ENCODE assay signal across 14 cellular contexts in genomic region chr3:133962879-133963278, GRCh38.
DNase-seq lines count a peak whose midpoint lies in the region; ATAC-seq and TF ChIP-seq lines count a peak whose summit lies in the region.
"Had no signal": no experiment of that assay in that cellular context is flagged by ENCODE, and none has a peak within 500 bp of the region (broad histone marks: within the 10 kb centered on the region; RNA-seq: fewer than 3 reads in every experiment).

No MANE protein-coding gene starts in this region.

- no peak overlapping the region for H2BK5ac ChIP-seq in IMR-90 (ENCODE audit: low read depth, low read length, poor library complexity, severe bottlenecking)

- no peak overlapping the region for H3K4me3 Mint-ChIP-seq in activated naive CD4-positive, alpha-beta T cell treated with anti-CD3 and anti-CD28 coated beads for 36 hours
- H3K4me3 Mint-ChIP-seq in activated CD4-positive, alpha-beta memory T cell treated with anti-CD3 and anti-CD28 coated beads for 36 hours = no peak overlapping the region
- H3K4me3 Mint-ChIP-seq: activated CD4-positive, alpha-beta T cell treated with anti-CD3 and anti-CD28 coated beads, Interleukin-2, amount 10 ng/mL, durations not matched to agents 24 days and 14 days had no signal

- ATAC-seq in IMR-90 (ENCODE audit: low read depth) = peak; percentile 98
- ATAC-seq in GM21423 (IDR thresholded peaks at IDR 0.05; ENCODE audit: unreplicated experiment) = no peak

- H3K4me1 Mint-ChIP-seq in activated naive CD4-positive, alpha-beta T cell treated with anti-CD3 and anti-CD28 coated beads for 36 hours (ENCODE audit: low read depth) = no peaks in the 10 kb centered on the region
- H3K4me1 Mint-ChIP-seq in activated CD4-positive, alpha-beta memory T cell treated with anti-CD3 and anti-CD28 coated beads for 36 hours (ENCODE audit: low read depth) = no peaks in the 10 kb centered on the region
- H3K4me1 Mint-ChIP-seq: activated CD4-positive, alpha-beta T cell treated with anti-CD3 and anti-CD28 coated beads, Interleukin-2, amount 10 ng/mL, durations not matched to agents 24 days and 14 days had no signal

- TF ChIP-seq CTCF in IMR-90 (conservative IDR thresholded peaks at IDR 0.05; ENCODE audit: low read depth, low read length) (no peak), lower leg skin (IDR thresholded peaks at IDR 0.05) (no peak)

- H3K36me3 ChIP-seq in IMR-90 (ENCODE audit: control insufficient read depth, insufficient read depth, low read length) = no peaks in the 10 kb centered on the region
- H3K36me3 ChIP-seq: left ventricle myocardium inferior, vagina had no signal

- no peak overlapping the region for H3K27ac Mint-ChIP-seq in activated naive CD4-positive, alpha-beta T cell treated with anti-CD3 and anti-CD28 coated beads for 36 hours
- H3K27ac Mint-ChIP-seq in activated CD4-positive, alpha-beta memory T cell treated with anti-CD3 and anti-CD28 coated beads for 36 hours = no peak overlapping the region
- H3K27ac Mint-ChIP-seq: activated CD4-positive, alpha-beta T cell treated with anti-CD3 and anti-CD28 coated beads, Interleukin-2, amount 10 ng/mL, durations not matched to agents 24 days and 14 days had no signal

- no peak overlapping the region for H2AK9ac ChIP-seq in IMR-90 (replicated peaks; ENCODE audit: low read depth, low read length, poor library complexity)

- 0 out of 2 replicates have a peak overlapping the region, but pooled peaks have one; percentile 32 for H4K5ac ChIP-seq in IMR-90 (ENCODE audit: low read depth, low read length)

- peak overlapping the region; percentile 14; the same call in 1 of the 2 replicates for H3K56ac ChIP-seq in IMR-90 (ENCODE audit: extremely low read depth, insufficient read depth, low read length)

- no peaks in the 10 kb centered on the region for H3K9me3 ChIP-seq in IMR-90 (ENCODE audit: control insufficient read depth, insufficient read depth, low read length)
- H3K9me3 ChIP-seq: left ventricle myocardium inferior, vagina had no signal

- intact Hi-C loops in IMR-90 (cut with micrococcal nuclease) = no loop called here
- intact Hi-C loops in lower leg skin (cut with DNase I; ENCODE audit: low total_unique reads) = no loop called here
- intact Hi-C loops in activated naive CD4-positive, alpha-beta T cell treated with anti-CD3 and anti-CD28 coated beads for 36 hours (cut with micrococcal nuclease) = no loop called here
- intact Hi-C loops in activated CD4-positive, alpha-beta memory T cell treated with anti-CD3 and anti-CD28 coated beads for 36 hours (cut with micrococcal nuclease) = no loop called here

- H3K27me3 ChIP-seq in IMR-90 (ENCODE audit: control insufficient read depth, insufficient read depth, low read length) = no peaks in the 10 kb centered on the region
- H3K27me3 ChIP-seq: vagina had no signal

- POLR2A ChIA-PET in IMR-90 (lab: Charles Lee; ENCODE audit: unreplicated experiment) = no interaction called here
- POLR2A ChIA-PET in activated CD4-positive, alpha-beta memory T cell treated with anti-CD3 and anti-CD28 coated beads for 36 hours (lab: Charles Lee) = no interaction called here

- H4K91ac ChIP-seq in IMR-90 (ENCODE audit: insufficient read depth, low read depth, low read length) = peak overlapping the region; percentile 70

- no peaks in the 10 kb centered on the region for H3K9me3 Mint-ChIP-seq in activated naive CD4-positive, alpha-beta T cell treated with anti-CD3 and anti-CD28 coated beads for 36 hours
- peaks cover 2% of the 10 kb centered on the region for H3K9me3 Mint-ChIP-seq in activated CD4-positive, alpha-beta memory T cell treated with anti-CD3 and anti-CD28 coated beads for 36 hours

- peak overlapping the region; percentile 83; the same call in 2 of the 3 replicates for H2BK15ac ChIP-seq in IMR-90 (ENCODE audit: low read depth, low read length)

- H2AFZ ChIP-seq in IMR-90 (replicated peaks; ENCODE audit: low read length, poor library complexity) = peak overlapping the region; percentile 76

- H3K27ac ChIP-seq in IMR-90 (ENCODE audit: insufficient read depth, low read length) = peak overlapping the region; percentile 42; the same call in 1 of the 2 replicates
- H3K27ac ChIP-seq: vagina had no signal

- peak overlapping the region; percentile 69 for H2BK120ac ChIP-seq in IMR-90 (ENCODE audit: low read depth, low read length)

- no peaks in the 10 kb centered on the region for H3K36me3 Mint-ChIP-seq in activated naive CD4-positive, alpha-beta T cell treated with anti-CD3 and anti-CD28 coated beads for 36 hours (ENCODE audit: low read depth)
- H3K36me3 Mint-ChIP-seq in activated CD4-positive, alpha-beta memory T cell treated with anti-CD3 and anti-CD28 coated beads for 36 hours = no peaks in the 10 kb centered on the region

- peaks cover 3% of the 10 kb centered on the region for H3K27me3 Mint-ChIP-seq in activated naive CD4-positive, alpha-beta T cell treated with anti-CD3 and anti-CD28 coated beads for 36 hours (ENCODE audit: low read depth)
- no peaks in the 10 kb centered on the region for H3K27me3 Mint-ChIP-seq in activated CD4-positive, alpha-beta memory T cell treated with anti-CD3 and anti-CD28 coated beads for 36 hours
- H3K27me3 Mint-ChIP-seq: activated CD4-positive, alpha-beta T cell treated with anti-CD3 and anti-CD28 coated beads, Interleukin-2, amount 10 ng/mL, durations not matched to agents 24 days and 14 days had no signal

- H3K9me1 ChIP-seq in IMR-90 (ENCODE audit: insufficient read depth, low read length) = peaks cover 11% of the 10 kb centered on the region; the same call in 1 of the 2 replicates

- H4K20me1 ChIP-seq in IMR-90 (ENCODE audit: insufficient read depth, low read length) = no peaks in the 10 kb centered on the region

- no peak overlapping the region for H3K4me2 ChIP-seq in IMR-90 (ENCODE audit: low read depth, low read length)

- H2BK20ac ChIP-seq in IMR-90 (ENCODE audit: low read depth, low read length) = peak overlapping the region; percentile 55; the same call in 1 of the 2 replicates

- dilution Hi-C loops in IMR-90 (cut with HindIII; ENCODE audit: low sequenced_read_pairs, unreplicated experiment) = no loop called here

- DNase-seq in AG08395 (ENCODE audit: low spot score) = peak; percentile 91
- peak; percentile 79 for DNase-seq in IMR-90
- DNase-seq in dermis blood vessel endothelial cell = peak; percentile 48
- peak; percentile 59 to 93 for DNase-seq in lower leg skin (ENCODE audit: low spot score in 2 of 2)
- no peak for DNase-seq in activated naive CD4-positive, alpha-beta T cell treated with anti-CD3 and anti-CD28 coated beads for 36 hours
- DNase-seq in activated CD4-positive, alpha-beta memory T cell treated with anti-CD3 and anti-CD28 coated beads for 36 hours = no peak
- no peak for DNase-seq in AML-193 (lab: John Stamatoyannopoulos, UW)
- DNase-seq: activated CD4-positive, alpha-beta T cell treated with anti-CD3 and anti-CD28 coated beads, Interleukin-2, amount 10 ng/mL, durations not matched to agents 24 days and 14 days; DMS79 treated with DMSO at 0.1 percent for 48 hours; Kasumi-1; left ventricle myocardium inferior; SW 1271 had no signal

- H3K18ac ChIP-seq in IMR-90 (ENCODE audit: low read depth, low read length) = peak overlapping the region; percentile 38; the same call in 1 of the 2 replicates

- no peak for TF ChIP-seq POLR2A in IMR-90 (IDR thresholded peaks at IDR 0.05; ENCODE audit: low read depth, low read length)
- TF ChIP-seq POLR2A in lower leg skin (IDR thresholded peaks at IDR 0.05) = no peak

- H3K4me3 ChIP-seq in IMR-90 (ENCODE audit: insufficient read depth, low read depth, low read length) = no peak overlapping the region
- H3K4me3 ChIP-seq in lower leg skin (ENCODE audit: low read depth, poor library complexity, severe bottlenecking) = no peak overlapping the region
- H3K4me3 ChIP-seq: left ventricle myocardium inferior, vagina had no signal

- TF ChIP-seq RAD21 in IMR-90 (IDR thresholded peaks at IDR 0.05; ENCODE audit: low read length) = no peak

- in situ Hi-C loops in IMR-90 (cut with MboI; ENCODE audit: low sequenced_read_pairs) = no loop called here

- CTCF ChIA-PET in IMR-90 (lab: Yijun Ruan, JAX) = interaction anchor here (0.5 kb wide), 1 partner anchor 787 kb away, joined by 3 read pairs; no protein-coding TSS in a partner anchor
- CTCF ChIA-PET in activated naive CD4-positive, alpha-beta T cell treated with anti-CD3 and anti-CD28 coated beads for 36 hours (lab: Charles Lee) = no interaction called here
- CTCF ChIA-PET in activated CD4-positive, alpha-beta memory T cell treated with anti-CD3 and anti-CD28 coated beads for 36 hours (lab: Charles Lee) = no interaction called here

- H3K4ac ChIP-seq in IMR-90 (ENCODE audit: low read depth, low read length) = peak overlapping the region; percentile 71

- no CpG with 5 or more reads among the region's 2 CpGs for WGBS in IMR-90 (ENCODE audit: extremely low coverage in 2 of 2, insufficient read length in 1 of 2), 2 experiments
- WGBS in lower leg skin, 2 donors = 19 to 21% methylated on average over 2 of the region's 2 CpGs

- BruUV-seq in IMR-90 (replicated peaks; lab: Mats Ljungman, UMichigan) = no TSS peak

- no peak overlapping the region for H3K9ac ChIP-seq in IMR-90 (ENCODE audit: low read depth, low read length)

- H3K4me1 ChIP-seq in IMR-90 (ENCODE audit: control insufficient read depth, insufficient read depth, low read length) = peaks cover 9% of the 10 kb centered on the region

- H2AK5ac ChIP-seq in IMR-90 (ENCODE audit: low read depth, low read length) = peak overlapping the region; percentile 86

- H4K8ac ChIP-seq in IMR-90 (ENCODE audit: low read depth in 2 of 2, low read length in 2 of 2) = peak overlapping the region; percentile 21 to 57; a peak in 2 of 4 replicates

- peak overlapping the region; percentile 34; the same call in 1 of the 2 replicates for H3K23ac ChIP-seq in IMR-90 (ENCODE audit: low read depth, low read length)

- H3K79me1 ChIP-seq in IMR-90 (ENCODE audit: low read depth in 1 of 2, low read length in 2 of 2) = no peaks in the 10 kb centered on the region

- H3K14ac ChIP-seq in IMR-90 (replicated peaks; ENCODE audit: low read depth, low read length) = peak overlapping the region; percentile 26

TF ChIP-seq in IMR-90, 13 proteins besides CTCF, POLR2A, EP300 and RAD21 (continues in another document):
- TF ChIP-seq MAZ (IDR thresholded peaks at IDR 0.05; ENCODE audit: borderline replicate concordance, low read depth, low read length) (peak; percentile 81), SMC3 (IDR thresholded peaks at IDR 0.05; ENCODE audit: low read depth, low read length) (no peak), BHLHE40 (IDR thresholded peaks at IDR 0.05; ENCODE audit: low read depth, low read length) (peak; percentile 97), FOS (IDR thresholded peaks at IDR 0.05; ENCODE audit: low read depth, low read length) (peak; percentile 72), USF2 (IDR thresholded peaks at IDR 0.05; ENCODE audit: low read depth, low read length) (peak; percentile 65)

Comparison
In these comparisons a context has a peak if more than half of its experiments do, and no peak if none do; other contexts are left out.
1. DNase-seq: peak in AG08395 (single experiment), IMR-90 (single experiment), dermis blood vessel endothelial cell (single experiment) and lower leg skin (2 of 2); none in activated naive CD4-positive, alpha-beta T cell treated with anti-CD3 and anti-CD28 coated beads for 36 hours (single experiment), activated CD4-positive, alpha-beta memory T cell treated with anti-CD3 and anti-CD28 coated beads for 36 hours (single experiment) and AML-193 (0 of 2).